In genomic region chr10:26969145-26969926, GRCh38 we compare ENCODE assay signal across 14 cellular contexts.
DNase-seq lines count a peak whose midpoint lies in the region; ATAC-seq and TF ChIP-seq lines count a peak whose summit lies in the region.
"Had no signal": no experiment of that assay in that cellular context is flagged by ENCODE, and none has a peak within 500 bp of the region (broad histone marks: within the 10 kb centered on the region; RNA-seq: fewer than 3 reads in every experiment).

No MANE protein-coding gene starts in this region.

- no peak for TF ChIP-seq POLR2A in esophagus muscularis mucosa (IDR thresholded peaks at IDR 0.05; ENCODE audit: low read depth)

- H3K9me3 ChIP-seq in esophagus muscularis mucosa: no peaks in the 10 kb centered on the region
- H3K9me3 ChIP-seq: left lung had no signal

- H3K27ac ChIP-seq in esophagus muscularis mucosa (replicated peaks in 1 of 4): no peak overlapping the region
- H3K27ac ChIP-seq: left lung had no signal

- no peaks in the 10 kb centered on the region for H3K4me1 ChIP-seq in esophagus muscularis mucosa
- H3K4me1 ChIP-seq: left lung had no signal

- DNase-seq in GM03348 (ENCODE audit: low spot score): peak; percentile 10
- DNase-seq in NCI-H128 (lab: John Stamatoyannopoulos, UW; ENCODE audit: unreplicated experiment): no peak
- DNase-seq in esophagus muscularis mucosa (ENCODE audit: extremely low spot score): no peak
- DNase-seq in MV-4-11 (lab: John Stamatoyannopoulos, UW): no peak
- DNase-seq in stimulated activated CD8-positive, alpha-beta memory T cell treated with anti-CD3 and anti-CD28 coated beads, Interleukin-4, amount 100 ng/mL, for 48 hours: no peak
- DNase-seq: activated naive CD4-positive, alpha-beta T cell; Calu3; left lung; NCI-H2081 treated with DMSO at 0.1 percent for 48 hours; retina; stimulated activated naive CD4-positive, alpha-beta T cell treated with Interleukin-2 at 50 U/mL for 16 hours had no signal

- H3K36me3 ChIP-seq in esophagus muscularis mucosa: peaks cover 0 to 33% (median 11%) of the 10 kb centered on the region in 4 donors
- H3K36me3 ChIP-seq: left lung had no signal

- TF ChIP-seq CTCF in esophagus muscularis mucosa (IDR thresholded peaks at IDR 0.05): no peak

- no peak overlapping the region for H3K4me3 ChIP-seq in esophagus muscularis mucosa
- H3K4me3 ChIP-seq: left lung had no signal

- H3K27me3 ChIP-seq in esophagus muscularis mucosa: no peaks in the 10 kb centered on the region
- H3K27me3 ChIP-seq: left lung had no signal

- intact Hi-C loops in esophagus muscularis mucosa (cut with DNase I): no loop called here

- 93% methylated on average over 5 of the region's 6 CpGs for WGBS in esophagus muscularis mucosa

- TF ChIP-seq EP300 in esophagus muscularis mucosa (IDR thresholded peaks at IDR 0.05): no peak

- ATAC-seq in GM19023 (IDR thresholded peaks at IDR 0.05; ENCODE audit: unreplicated experiment) (peak; percentile 79), HG02678 (IDR thresholded peaks at IDR 0.05; ENCODE audit: unreplicated experiment) (peak; percentile 81), HG03565 (IDR thresholded peaks at IDR 0.05; ENCODE audit: unreplicated experiment) (peak; percentile 85)
- ATAC-seq: left lung had no signal
